In the genomic region with DNA sequence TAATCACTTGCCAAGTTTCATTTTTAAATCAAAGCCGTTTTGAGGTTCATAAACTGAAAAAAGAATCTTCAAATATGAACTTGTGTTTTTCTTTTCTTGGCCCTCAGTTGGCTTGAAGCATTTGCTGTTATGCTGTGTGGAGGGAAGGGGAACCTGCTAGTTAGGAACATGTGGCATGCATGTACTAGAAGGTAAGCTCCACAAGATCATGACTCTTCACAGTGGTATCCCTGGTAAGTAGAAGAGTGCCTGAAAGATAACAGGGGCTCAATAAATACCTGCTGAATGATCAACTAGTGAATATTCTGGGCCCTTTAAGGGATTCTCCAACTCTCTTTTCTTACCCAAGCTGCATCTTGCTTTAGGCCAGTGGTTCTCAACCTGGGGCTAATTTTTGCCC, we compare ENCODE assay signal across 22 cellular contexts.
"Had no signal": no experiment of that assay in that cellular context is flagged by ENCODE, and none has a peak within 500 bp of the region (broad histone marks: within the 10 kb centered on the region; RNA-seq: fewer than 3 reads in every experiment).

No MANE protein-coding gene starts in this region.

- DNase-seq: activated B cell treated with CpG ODN at 0.5 μM for 24 hours; activated CD4-positive, alpha-beta T cell treated with anti-CD3 and anti-CD28 coated beads for 36 hours; activated CD4-positive, alpha-beta T cell treated with anti-CD3 and anti-CD28 coated beads, Interleukin-2, amount 50 U/mL, for 4 hours; activated CD8-positive, alpha-beta memory T cell treated with anti-CD3 and anti-CD28 coated beads for 24 hours; activated CD8-positive, alpha-beta memory T cell treated with anti-CD3 and anti-CD28 coated beads, Interleukin-2, amount 50 U/mL, for 4 hours; activated naive CD4-positive, alpha-beta T cell treated with Interleukin-2 at 50 U/mL for 16 hours; activated naive CD8-positive, alpha-beta T cell treated with anti-CD3 and anti-CD28 coated beads for 36 hours; activated T-cell treated with anti-CD3 and anti-CD28 coated beads, Interleukin-2, amount 50 U/mL, for 24 hours; amniotic stem cell; cerebellar nuclear complex; effector CD4-positive, alpha-beta T cell; kidney; naive thymus-derived CD4-positive, alpha-beta T cell; occipital lobe; sigmoid colon; stimulated activated CD4-positive, alpha-beta T cell treated with anti-CD3 and anti-CD28 coated beads, Interleukin-2, amount 100 ng/mL, for 48 hours; stimulated activated CD8-positive, alpha-beta memory T cell treated with anti-CD3 and anti-CD28 coated beads, Interleukin-4, amount 100 ng/mL, for 48 hours; stimulated activated naive B cell treated with anti-CD40 and anti-IgM and Interleukin-4, amounts not matched to agents 10 μg/mL and 1 μg/mL and 100 μg/mL, for 72 hours; T-helper 17 cell; upper lobe of left lung had no signal

- H3K27ac ChIP-seq: foreskin keratinocyte, sigmoid colon, thoracic aorta, upper lobe of left lung had no signal

- H3K4me3 ChIP-seq: sigmoid colon, thoracic aorta, upper lobe of left lung had no signal

- H3K36me3 ChIP-seq: sigmoid colon, thoracic aorta, upper lobe of left lung had no signal

- H3K27me3 ChIP-seq: foreskin keratinocyte, sigmoid colon, upper lobe of left lung had no signal

- H3K4me1 ChIP-seq: foreskin keratinocyte had no signal

- ATAC-seq: activated CD4-positive, alpha-beta T cell treated with anti-CD3 and anti-CD28 coated beads for 36 hours; naive thymus-derived CD4-positive, alpha-beta T cell; stimulated activated naive B cell treated with anti-CD40 and anti-IgM and Interleukin-4, amounts not matched to agents 10 μg/mL and 1 μg/mL and 100 μg/mL, for 72 hours; T-helper 17 cell had no signal

- H3K9me3 ChIP-seq: sigmoid colon, thoracic aorta, upper lobe of left lung had no signal
